In the genomic region with DNA sequence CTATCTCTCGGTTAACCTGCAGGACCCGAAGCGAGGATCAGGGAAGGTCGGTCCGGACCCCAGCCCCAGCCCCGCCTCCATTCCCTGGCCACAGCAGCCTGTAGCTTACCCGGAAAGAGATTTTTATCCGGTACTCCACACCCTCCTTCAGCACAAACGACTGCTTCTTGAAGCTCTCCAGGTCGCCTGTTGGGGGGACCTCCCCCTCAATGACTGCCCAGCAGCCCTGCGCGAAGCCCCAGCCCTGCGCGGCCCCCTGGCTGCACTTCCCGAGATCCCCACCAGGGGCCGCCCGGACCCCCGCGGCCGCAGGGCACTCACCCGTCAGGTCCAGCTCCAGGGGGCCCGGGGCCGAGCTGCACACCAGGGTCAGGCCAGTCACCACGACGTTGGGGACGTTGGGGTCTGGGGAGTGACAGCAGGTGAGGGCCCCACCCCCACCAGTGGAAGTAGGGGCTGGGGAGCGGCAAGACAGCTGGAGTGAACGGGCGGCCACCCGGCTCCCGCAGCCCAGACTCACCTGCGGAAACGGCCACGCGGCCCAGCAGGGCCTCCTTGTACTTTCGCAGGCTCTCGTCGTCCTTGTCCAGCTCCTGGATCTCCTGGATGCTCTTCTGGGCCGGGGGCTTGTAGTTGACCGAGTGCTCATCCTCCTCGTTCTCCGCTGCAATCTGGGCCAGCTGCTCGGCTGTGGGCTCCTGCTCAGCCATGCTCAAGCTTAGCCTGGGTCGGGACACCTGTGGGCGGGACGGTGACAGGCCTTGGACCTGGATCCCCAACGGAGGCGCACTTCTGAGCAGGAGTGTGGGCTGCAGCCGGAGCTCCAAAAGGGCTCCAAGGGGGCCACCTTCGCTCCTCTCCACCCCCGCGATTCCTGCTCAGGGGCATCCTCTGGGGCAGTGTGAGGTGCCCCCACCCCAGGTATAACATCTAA, we compare ENCODE assay signal across 8 cellular contexts. TPM values are rescaled to one million over a fixed set of nuclear protein-coding genes. Genes with fewer than 3 reads are reported as not detected.
DNase-seq lines count a peak whose midpoint lies in the region; ATAC-seq and TF ChIP-seq lines count a peak whose summit lies in the region.

No MANE protein-coding gene starts in this region.

- peak overlapping the region; percentile 78 to 86 for H3K4me3 Mint-ChIP-seq in effector memory CD8-positive, alpha-beta T cell

- H3K9ac ChIP-seq in mucosa of stomach (ENCODE audit: low read length), result peak overlapping the region; percentile 91

- in situ Hi-C loops in transverse colon (cut with MboI; ENCODE audit: low pct_ligation_motif_present in 1 of 4, low pct_unique_long_range_greater_than_20kb in 1 of 4, low sequenced_read_pairs in 3 of 4), result no loop called here

- H3K9me3 Mint-ChIP-seq in effector memory CD8-positive, alpha-beta T cell, result no peaks in the 10 kb centered on the region

- H3K4me1 ChIP-seq in mucosa of stomach (ENCODE audit: control insufficient read depth, insufficient read depth, low read length) (peaks cover 62% of the 10 kb centered on the region), transverse colon (peaks cover 49 to 72% (median 62%) of the 10 kb centered on the region in 4 donors)

- intact Hi-C loops in Right ventricle myocardium inferior (cut with DNase I), result no loop called here
- intact Hi-C loops in cardiac septum (cut with DNase I), result loop anchor here (5.0 kb wide), 2 partner anchors 37 to 58 kb away; a partner anchor contains a TSS
- intact Hi-C loops in transverse colon (cut with DNase I; ENCODE audit: low total_unique reads), result no loop called here

- peaks cover 80% of the 10 kb centered on the region for H3K36me3 Mint-ChIP-seq in effector memory CD8-positive, alpha-beta T cell (ENCODE audit: insufficient read depth)

- H3K27me3 Mint-ChIP-seq in effector memory CD8-positive, alpha-beta T cell, result no peaks in the 10 kb centered on the region

- H3K9me3 ChIP-seq in mucosa of stomach (ENCODE audit: control insufficient read depth, low read length) (no peaks in the 10 kb centered on the region), transverse colon (no peaks in the 10 kb centered on the region)

- peak; percentile 21 for ATAC-seq in Right ventricle myocardium inferior
- no peak for ATAC-seq in effector memory CD8-positive, alpha-beta T cell (replicated peaks)
- no peak for ATAC-seq in HG02610 (IDR thresholded peaks at IDR 0.05; ENCODE audit: unreplicated experiment)
- no peak for ATAC-seq in GM18519 (IDR thresholded peaks at IDR 0.05; ENCODE audit: low FRiP score, unreplicated experiment)

- H3K27ac Mint-ChIP-seq in effector memory CD8-positive, alpha-beta T cell, result peak overlapping the region; percentile 85 to 97

- peaks cover 22 to 28% of the 10 kb centered on the region in 2 donors for H3K4me1 Mint-ChIP-seq in effector memory CD8-positive, alpha-beta T cell (ENCODE audit: low read depth in 2 of 2)

- no peak for TF ChIP-seq POLR2A in transverse colon (IDR thresholded peaks at IDR 0.05)

- H3K4me3 ChIP-seq in mucosa of stomach (ENCODE audit: low read length), result peak overlapping the region; percentile 90
- peak overlapping the region; percentile 71 to 86 (median 84) for H3K4me3 ChIP-seq in transverse colon

- peak; percentile 85 for DNase-seq in Right ventricle myocardium inferior (ENCODE audit: missing footprints)
- no peak for DNase-seq in cardiac septum (ENCODE audit: low spot score)
- peak; percentile 61 for DNase-seq in T1000 (lab: John Stamatoyannopoulos, UW)
- peak in 1 of 3 experiments; percentile 26 for DNase-seq in effector memory CD8-positive, alpha-beta T cell
- peak; percentile 42 for DNase-seq in transverse colon

- TF ChIP-seq CTCF in transverse colon (IDR thresholded peaks at IDR 0.05), result peak; percentile 88 to 92 (median 90)

- no peak for TF ChIP-seq EP300 in transverse colon (IDR thresholded peaks at IDR 0.05; ENCODE audit: low read depth)

- H3K36me3 ChIP-seq in mucosa of stomach (ENCODE audit: control insufficient read depth, insufficient read depth, low read length) (peaks cover 11% of the 10 kb centered on the region), transverse colon (peaks cover 0 to 4% (median 0%) of the 10 kb centered on the region in 4 donors)

- 35% methylated on average over 38 of the region's 52 CpGs; no CpG with 5 or more reads in 1 of the 2 donors for WGBS in transverse colon (ENCODE audit: low coverage in 1 of 2), 2 donors

- peak overlapping the region; percentile 96 to 100 (median 98) for H3K27ac ChIP-seq in transverse colon

- no peaks in the 10 kb centered on the region for H3K27me3 ChIP-seq in mucosa of stomach (ENCODE audit: control insufficient read depth, insufficient read depth, low read length)
- no peaks in the 10 kb centered on the region for H3K27me3 ChIP-seq in transverse colon

RNA-seq across cellular contexts. Expression of a gene that starts 1.6 kb away (rescaled TPM):
- 126 TPM for total RNA-seq in Right ventricle myocardium inferior
- total RNA-seq in cardiac septum, result 158 TPM
- total RNA-seq in transverse colon, result 100 to 1,000 TPM; 189 to 480 (median 323) TPM

RNA-seq across cellular contexts. Expression of a gene that starts 9.2 kb away (rescaled TPM):
- total RNA-seq in Right ventricle myocardium inferior (355 TPM), cardiac septum (371 TPM), transverse colon (100 to 1,000 TPM; 486 to 732 (median 556) TPM)

RNA-seq across cellular contexts. Expression of a gene that starts 21.9 kb away (rescaled TPM):
- total RNA-seq in Right ventricle myocardium inferior, result 35.5 TPM
- 40.1 TPM for total RNA-seq in cardiac septum
- total RNA-seq in transverse colon, result 10 to 100 TPM; 23.1 to 47.7 (median 36.7) TPM

RNA-seq across cellular contexts. Expression of a gene that starts 22.0 kb away (rescaled TPM):
- total RNA-seq in Right ventricle myocardium inferior (179 TPM), cardiac septum (131 TPM), transverse colon (100 to 1,000 TPM in 1 of 4 donors, 10 to 100 TPM in 3; 56.7 to 126 (median 86.6) TPM)

RNA-seq across cellular contexts. Expression of a gene that starts 32.5 kb away (rescaled TPM):
- total RNA-seq in Right ventricle myocardium inferior (0.38 TPM), cardiac septum (0.51 TPM), transverse colon (under 1 TPM in 1 of 4 donors, not detected in 3; 0.41 TPM)
